ENCODE assay signal across 1 cellular context in genomic region chr16:87809150-87809902, GRCh38.
TF ChIP-seq lines count a peak whose summit lies in the region.

No MANE protein-coding gene starts in this region.

TF ChIP-seq in SK-N-SH, 30 proteins besides CTCF, POLR2A, EP300 and RAD21 (continued from another document):
- no peak for TF ChIP-seq SMC3 (IDR thresholded peaks at IDR 0.05; ENCODE audit: low read depth, low read length)
